1 cellular context compared by ENCODE assay signal in the genomic region with DNA sequence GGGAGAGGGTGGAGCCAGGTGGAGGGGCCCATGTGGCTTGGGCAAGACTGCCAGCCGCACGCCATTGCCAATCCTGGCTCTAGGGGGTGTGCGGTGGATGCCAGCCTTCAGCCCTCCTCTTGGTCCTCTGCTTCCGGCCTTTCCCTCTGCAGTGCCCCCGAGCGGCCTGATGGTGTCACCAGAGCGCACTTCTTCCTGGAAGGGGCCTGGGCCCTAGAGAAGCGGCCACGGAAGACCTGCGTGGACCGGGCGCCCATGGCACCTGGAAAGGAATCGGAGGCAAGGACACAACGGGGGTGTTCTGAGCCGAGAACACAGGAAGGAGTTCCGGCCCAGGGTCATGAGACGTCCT.
TF ChIP-seq lines count a peak whose summit lies in the region.

No MANE protein-coding gene starts in this region.

TF ChIP-seq in HepG2, 621 proteins besides CTCF, POLR2A, EP300 and RAD21 (continued from another document):
- TF ChIP-seq ZNF281 (CRISPR knock-in tag; IDR thresholded peaks at IDR 0.05; ENCODE audit: borderline replicate concordance) (0 out of 2 replicates have a peak, but pooled peaks have one; percentile 4), SAP130 (CRISPR knock-in tag; IDR thresholded peaks at IDR 0.05; ENCODE audit: low read depth) (peak; percentile 16; the same call in 1 of the 2 replicates), TFDP2 (CRISPR knock-in tag; IDR thresholded peaks at IDR 0.05) (peak; percentile 23; the same call in 1 of the 2 replicates), ZFP91 (CRISPR knock-in tag; IDR thresholded peaks at IDR 0.05; ENCODE audit: borderline replicate concordance) (peak; percentile 40; the same call in 1 of the 2 replicates), FOXJ3 (CRISPR knock-in tag; IDR thresholded peaks at IDR 0.05; ENCODE audit: borderline replicate concordance) (no peak), ETV5 (CRISPR knock-in tag; IDR thresholded peaks at IDR 0.05; ENCODE audit: borderline replicate concordance) (peak; percentile 88), KLF15 (CRISPR knock-in tag; IDR thresholded peaks at IDR 0.05; ENCODE audit: borderline replicate concordance) (no peak), TSC22D2 (CRISPR knock-in tag; IDR thresholded peaks at IDR 0.05; ENCODE audit: borderline replicate concordance) (peak; percentile 83; the same call in 1 of the 2 replicates), ZNF12 (CRISPR knock-in tag; IDR thresholded peaks at IDR 0.05) (0 out of 2 replicates have a peak, but pooled peaks have one; percentile 50), SMC3 (IDR thresholded peaks at IDR 0.05; ENCODE audit: low read length) (peak; percentile 69), IKZF5 (CRISPR knock-in tag; IDR thresholded peaks at IDR 0.05) (peak; percentile 65; the same call in 1 of the 2 replicates), RXRB (CRISPR knock-in tag; IDR thresholded peaks at IDR 0.05; ENCODE audit: borderline replicate concordance) (peak; percentile 56; the same call in 1 of the 2 replicates), SOX5 (CRISPR knock-in tag; IDR thresholded peaks at IDR 0.05; ENCODE audit: borderline replicate concordance) (peak; percentile 40; the same call in 1 of the 2 replicates), ZBTB4 (CRISPR knock-in tag; IDR thresholded peaks at IDR 0.05; ENCODE audit: borderline replicate concordance) (peak; percentile 98; the same call in 1 of the 2 replicates), ELF3 (CRISPR knock-in tag; IDR thresholded peaks at IDR 0.05) (peak; percentile 79), ZNF543 (CRISPR knock-in tag; IDR thresholded peaks at IDR 0.05) (peak; percentile 98), ZBTB7B (CRISPR knock-in tag; IDR thresholded peaks at IDR 0.05) (0 out of 2 replicates have a peak, but pooled peaks have one; percentile 40)
- TF ChIP-seq, protein P1, sequence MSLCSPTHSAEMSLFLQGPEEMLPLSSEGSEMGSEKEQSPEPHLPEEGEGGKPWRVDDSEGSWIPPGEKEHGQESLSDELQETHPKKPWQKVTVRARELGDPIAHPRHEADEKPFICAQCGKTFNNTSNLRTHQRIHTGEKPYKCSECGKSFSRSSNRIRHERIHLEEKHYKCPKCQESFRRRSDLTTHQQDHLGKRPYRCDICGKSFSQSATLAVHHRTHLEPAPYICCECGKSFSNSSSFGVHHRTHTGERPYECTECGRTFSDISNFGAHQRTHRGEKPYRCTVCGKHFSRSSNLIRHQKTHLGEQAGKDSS (CRISPR knock-in tag; IDR thresholded peaks at IDR 0.05; ENCODE audit: borderline replicate concordance, low read depth): peak; percentile 61; the same call in 1 of the 2 replicates
